In genomic region chr4:42488114-42488513, GRCh38 we compare ENCODE assay signal across 13 cellular contexts.
DNase-seq lines count a peak whose midpoint lies in the region; ATAC-seq and TF ChIP-seq lines count a peak whose summit lies in the region.
"Had no signal": no experiment of that assay in that cellular context is flagged by ENCODE, and none has a peak within 500 bp of the region (broad histone marks: within the 10 kb centered on the region; RNA-seq: fewer than 3 reads in every experiment).

No MANE protein-coding gene starts in this region.

- no peak for DNase-seq in NCI-H2107 treated with DMSO at 0.1 percent for 48 hours (lab: John Stamatoyannopoulos, UW; ENCODE audit: unreplicated experiment)
- DNase-seq in cerebellar cortex (ENCODE audit: low spot score), result no peak
- no peak for DNase-seq in activated CD4-positive, CD25-positive, alpha-beta regulatory T cell (lab: John Stamatoyannopoulos, UW)
- no peak for DNase-seq in NCI-H1092 (lab: John Stamatoyannopoulos, UW)
- DNase-seq: activated CD8-positive, alpha-beta memory T cell treated with anti-CD3 and anti-CD28 coated beads, Interleukin-2, amount 50 U/mL, for 4 hours; BE2C; NCI-H187; sigmoid colon had no signal

- ATAC-seq in GM18505 (IDR thresholded peaks at IDR 0.05; ENCODE audit: unreplicated experiment), result peak; percentile 83
- ATAC-seq in GM21360 (IDR thresholded peaks at IDR 0.05; ENCODE audit: unreplicated experiment), result peak; percentile 82
- ATAC-seq in HG02938 (IDR thresholded peaks at IDR 0.05; ENCODE audit: unreplicated experiment), result peak; percentile 87
- ATAC-seq in HG03565 (IDR thresholded peaks at IDR 0.05; ENCODE audit: unreplicated experiment), result peak; percentile 87
- ATAC-seq: Panc1 had no signal

- no peak for TF ChIP-seq POLR2A in GM18505 (IDR thresholded peaks at IDR 0.05; ENCODE audit: borderline replicate concordance, extremely low read depth, insufficient read depth, insufficient read length)
